In genomic region chr15:75206006-75206405, GRCh38 we compare ENCODE assay signal across 32 cellular contexts. TPM values are rescaled to one million over a fixed set of nuclear protein-coding genes. Genes with fewer than 3 reads are reported as not detected.
"Had no signal": no experiment of that assay in that cellular context is flagged by ENCODE, and none has a peak within 500 bp of the region (broad histone marks: within the 10 kb centered on the region; RNA-seq: fewer than 3 reads in every experiment).

No MANE protein-coding gene starts in this region.

- H3K27ac Mint-ChIP-seq: activated CD4-positive, alpha-beta T cell treated with anti-CD3 and anti-CD28 coated beads, Interleukin-2, amount 10 ng/mL, durations not matched to agents 24 days and 14 days; activated CD8-positive, alpha-beta T cell treated with anti-CD3 and anti-CD28 coated beads for 36 hours; activated naive CD4-positive, alpha-beta T cell treated with anti-CD3 and anti-CD28 coated beads, Interleukin-2, amount 50 U/mL, for 24 hours; activated naive CD8-positive, alpha-beta T cell treated with anti-CD3 and anti-CD28 coated beads, Interleukin-2, amount 10 ng/mL, durations not matched to agents 7 days and 5 days; activated T-cell treated with anti-CD3 and anti-CD28 coated beads, Interleukin-2, amount 50 U/mL, for 72 hours; activated T-helper 2 cell treated with anti-CD3 and anti-CD28 coated beads, Interferon-gamma antibody, Interleukin-2, Interleukin-4, amounts not matched to agents 10 μg/mL and 5 μg/mL and 100 μg/mL, durations not matched to agents 14 hours and 24 hours and 36 hours; T-helper 1 cell treated with Interleukin-12 subunit alpha and Interleukin-12 subunit beta and Interleukin-4 antibody, amounts not matched to agents 30 μg/mL and 1 μg/mL, for 36 hours; T-helper 2 cell treated with Interferon-gamma antibody and Interleukin-4, amounts not matched to agents 5 μg/mL and 100 μg/mL, for 36 hours had no signal

- H3K9ac ChIP-seq: SK-N-SH had no signal

- H3K9me3 Mint-ChIP-seq: activated CD4-positive, alpha-beta T cell treated with anti-CD3 and anti-CD28 coated beads, Interleukin-2, amount 10 ng/mL, durations not matched to agents 24 days and 14 days; activated CD8-positive, alpha-beta T cell treated with anti-CD3 and anti-CD28 coated beads for 36 hours; activated naive CD4-positive, alpha-beta T cell treated with anti-CD3 and anti-CD28 coated beads, Interleukin-2, amount 50 U/mL, for 24 hours; activated naive CD8-positive, alpha-beta T cell treated with anti-CD3 and anti-CD28 coated beads, Interleukin-2, amount 10 ng/mL, durations not matched to agents 7 days and 5 days; activated T-cell treated with anti-CD3 and anti-CD28 coated beads, Interleukin-2, amount 50 U/mL, for 72 hours; activated T-helper 2 cell treated with anti-CD3 and anti-CD28 coated beads, Interferon-gamma antibody, Interleukin-2, Interleukin-4, amounts not matched to agents 10 μg/mL and 5 μg/mL and 100 μg/mL, durations not matched to agents 14 hours and 24 hours and 36 hours; central memory CD8-positive, alpha-beta T cell; T-helper 1 cell treated with Interleukin-12 subunit alpha and Interleukin-12 subunit beta and Interleukin-4 antibody, amounts not matched to agents 30 μg/mL and 1 μg/mL, for 36 hours; T-helper 2 cell treated with Interferon-gamma antibody and Interleukin-4, amounts not matched to agents 5 μg/mL and 100 μg/mL, for 36 hours had no signal

- ATAC-seq: activated CD8-positive, alpha-beta T cell treated with anti-CD3 and anti-CD28 coated beads for 36 hours; activated T-cell treated with anti-CD3 and anti-CD28 coated beads, Interleukin-2, amount 50 U/mL, for 72 hours had no signal

- H3K27ac ChIP-seq: ascending aorta, cardiac muscle cell, SJSA1 had no signal

- H3K4me3 Mint-ChIP-seq: activated CD4-positive, alpha-beta T cell treated with anti-CD3 and anti-CD28 coated beads, Interleukin-2, amount 10 ng/mL, durations not matched to agents 24 days and 14 days; activated CD8-positive, alpha-beta T cell treated with anti-CD3 and anti-CD28 coated beads for 36 hours; activated naive CD4-positive, alpha-beta T cell treated with anti-CD3 and anti-CD28 coated beads, Interleukin-2, amount 50 U/mL, for 24 hours; activated naive CD8-positive, alpha-beta T cell treated with anti-CD3 and anti-CD28 coated beads, Interleukin-2, amount 10 ng/mL, durations not matched to agents 7 days and 5 days; activated T-cell treated with anti-CD3 and anti-CD28 coated beads, Interleukin-2, amount 50 U/mL, for 72 hours; central memory CD8-positive, alpha-beta T cell; T-helper 2 cell treated with Interferon-gamma antibody and Interleukin-4, amounts not matched to agents 5 μg/mL and 100 μg/mL, for 36 hours had no signal

- H3K4me3 ChIP-seq: ascending aorta, cardiac muscle cell, MG63, SJSA1 had no signal

- H3K4me2 ChIP-seq: SK-N-SH had no signal

- H3K27me3 Mint-ChIP-seq: activated CD4-positive, alpha-beta T cell treated with anti-CD3 and anti-CD28 coated beads, Interleukin-2, amount 10 ng/mL, durations not matched to agents 24 days and 14 days; activated CD8-positive, alpha-beta T cell treated with anti-CD3 and anti-CD28 coated beads for 36 hours; activated naive CD4-positive, alpha-beta T cell treated with anti-CD3 and anti-CD28 coated beads, Interleukin-2, amount 50 U/mL, for 24 hours; activated naive CD8-positive, alpha-beta T cell treated with anti-CD3 and anti-CD28 coated beads, Interleukin-2, amount 10 ng/mL, durations not matched to agents 7 days and 5 days; central memory CD8-positive, alpha-beta T cell had no signal

- H3K27me3 ChIP-seq: ascending aorta, cardiac muscle cell, MG63, SJSA1 had no signal

- H3K9me3 ChIP-seq: ascending aorta, MG63, SJSA1, SK-N-SH had no signal

- DNase-seq: activated CD4-positive, alpha-beta T cell treated with anti-CD3 and anti-CD28 coated beads, Interleukin-2, amount 10 ng/mL, durations not matched to agents 24 days and 14 days; activated CD4-positive, alpha-beta T cell treated with anti-CD3 and anti-CD28 coated beads, Interleukin-2, amount 50 U/mL, for 4 hours; activated CD8-positive, alpha-beta T cell treated with anti-CD3 and anti-CD28 coated beads for 36 hours; activated gamma-delta T cell; activated naive CD4-positive, alpha-beta T cell treated with Interleukin-2 at 50 U/mL for 16 hours; activated naive CD8-positive, alpha-beta T cell treated with anti-CD3 and anti-CD28 coated beads, Interleukin-2, amount 10 ng/mL, durations not matched to agents 7 days and 5 days; activated T-cell treated with anti-CD3 and anti-CD28 coated beads, Interleukin-2, amount 50 U/mL, for 1 hour; activated T-cell treated with anti-CD3 and anti-CD28 coated beads, Interleukin-2, amount 50 U/mL, for 72 hours; amygdala; Karpas-422; MG63; NCI-H1048; NCI-H1105 treated with DMSO at 0.1 percent for 48 hours; NCI-H1436 treated with DMSO at 0.1 percent for 48 hours; NCI-H1694 treated with DMSO at 0.1 percent for 48 hours; NCI-H2029; NCI-H345; NCI-H524 treated with DMSO at 0.1 percent for 48 hours; NCI-H748 treated with DMSO at 0.1 percent for 48 hours; SHP77 treated with DMSO at 0.1 percent for 48 hours; SK-N-SH had no signal

RNA-seq across cellular contexts. Expression of gene GOLGA6C, which starts 52.1 kb away (rescaled TPM):
- total RNA-seq: activated CD4-positive, alpha-beta T cell treated with anti-CD3 and anti-CD28 coated beads, Interleukin-2, amount 10 ng/mL, durations not matched to agents 24 days and 14 days; activated CD8-positive, alpha-beta memory T cell treated with anti-CD3 and anti-CD28 coated beads for 36 hours; activated CD8-positive, alpha-beta T cell treated with anti-CD3 and anti-CD28 coated beads for 36 hours; activated naive CD8-positive, alpha-beta T cell treated with anti-CD3 and anti-CD28 coated beads, Interleukin-2, amount 10 ng/mL, durations not matched to agents 7 days and 5 days; activated T-helper 2 cell treated with anti-CD3 and anti-CD28 coated beads, Interferon-gamma antibody, Interleukin-2, Interleukin-4, amounts not matched to agents 10 μg/mL and 5 μg/mL and 100 μg/mL, durations not matched to agents 14 hours and 24 hours and 36 hours; ascending aorta; chondrocyte; NCI-H460; SJSA1 had no signal
